ENCODE assay signal across 8 cellular contexts in the genomic region with DNA sequence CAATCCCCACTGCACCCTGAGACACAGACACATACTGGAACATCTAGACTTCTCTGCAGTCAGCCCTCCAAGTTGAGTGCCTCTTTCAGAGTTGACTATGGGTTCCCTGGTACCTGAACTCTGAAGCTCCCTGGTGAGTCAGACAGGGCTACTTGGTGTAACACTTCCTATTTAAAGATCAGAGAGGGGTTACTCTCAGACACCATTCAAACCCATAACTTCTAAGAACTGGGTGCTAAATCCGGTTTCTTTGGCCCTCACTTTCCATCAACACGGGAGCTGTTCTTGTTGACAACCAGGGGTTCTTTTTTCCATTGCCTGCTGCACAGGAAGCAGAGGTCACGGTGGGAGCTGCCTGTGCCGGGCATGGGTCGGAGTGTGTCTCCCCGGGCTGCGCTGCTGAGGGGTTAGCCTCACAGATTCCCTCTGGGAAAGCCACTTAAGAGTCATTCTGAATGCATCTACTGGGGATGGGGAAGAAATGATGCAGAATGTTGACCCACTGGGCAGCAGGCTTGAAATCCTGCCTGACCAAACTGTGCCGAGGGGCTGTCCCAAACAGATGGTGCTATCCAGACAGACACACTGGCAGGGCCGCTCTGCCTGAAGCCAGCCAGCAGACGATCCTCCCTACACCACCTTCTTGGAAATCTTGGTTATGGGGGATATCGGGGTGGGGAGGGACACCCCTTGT.
A peak's percentile ranks its signal among the peaks of the same experiment; 100 is the strongest.
DNase-seq lines count a peak whose midpoint lies in the region; ATAC-seq and TF ChIP-seq lines count a peak whose summit lies in the region.

No MANE protein-coding gene starts in this region.

- no peaks in the 10 kb centered on the region for H3K27me3 ChIP-seq in adrenal gland

- in situ Hi-C loops in G401 (cut with HindIII; ENCODE audit: low sequenced_read_pairs), result no loop called here

- intact Hi-C loops in adrenal gland (cut with DNase I), result no loop called here

- WGBS in adrenal gland, 4 donors, result 66 to 81% (median 75%) methylated on average over 11 of the region's 11 CpGs

- peaks cover 37% of the 10 kb centered on the region for H3K4me1 Mint-ChIP-seq in T-helper 17 cell

- peak; percentile 62 for DNase-seq in G401 (ENCODE audit: low spot score)
- no peak for DNase-seq in T-helper 17 cell
- peak; percentile 26 to 52 (median 42) for DNase-seq in stimulated activated CD4-positive, alpha-beta T cell treated with anti-CD3 and anti-CD28 coated beads, Interleukin-12 subunit alpha, Interleukin-12 subunit beta, amount 100 ng/mL, for 48 hours (ENCODE audit: low read depth in 2 of 3, low spot score in 1 of 3)
- DNase-seq in adrenal gland, result no peak
- no peak for DNase-seq in NCI-H146 treated with DMSO at 0.1 percent for 48 hours (lab: John Stamatoyannopoulos, UW; ENCODE audit: unreplicated experiment)
- no peak for DNase-seq in kidney glomerular epithelial cell (lab: John Stamatoyannopoulos, UW)

- peaks cover 9 to 28% of the 10 kb centered on the region in 2 donors for H3K4me1 ChIP-seq in adrenal gland (replicated peaks in 1 of 2)

- no peaks in the 10 kb centered on the region for H3K36me3 ChIP-seq in adrenal gland (replicated peaks in 1 of 2)

- H3K4me3 ChIP-seq in adrenal gland, result no peak overlapping the region

- H3K27ac Mint-ChIP-seq in T-helper 17 cell, result peak overlapping the region; percentile 94

- H3K9me3 ChIP-seq in T-helper 17 cell (ENCODE audit: control insufficient read depth, low read length, poor library complexity, severe bottlenecking) (no peaks in the 10 kb centered on the region), adrenal gland (replicated peaks in 1 of 3) (no peaks in the 10 kb centered on the region)

- ATAC-seq in T-helper 17 cell (peak; percentile 45), GM18519 (IDR thresholded peaks at IDR 0.05; ENCODE audit: low FRiP score, unreplicated experiment) (no peak)

- H3K4me3 Mint-ChIP-seq in T-helper 17 cell, result peak overlapping the region; percentile 92

- H3K27me3 Mint-ChIP-seq in T-helper 17 cell, result no peaks in the 10 kb centered on the region

- no peak for TF ChIP-seq POLR2A in adrenal gland (IDR thresholded peaks at IDR 0.05)

- no peak for TF ChIP-seq CTCF in adrenal gland (IDR thresholded peaks at IDR 0.05)

- no peaks in the 10 kb centered on the region for H3K36me3 Mint-ChIP-seq in T-helper 17 cell (ENCODE audit: low read depth)

- H3K27ac ChIP-seq in angular gyrus (ENCODE audit: low read depth, low read length) (peak overlapping the region; percentile 62), adrenal gland (peak overlapping the region in 1 of 5 donors; percentile 31)

Comparison
In these comparisons a context has a peak if more than half of its experiments do, and no peak if none do; other contexts are left out.
1. DNase-seq: peak in G401 (single experiment) and stimulated activated CD4-positive, alpha-beta T cell treated with anti-CD3 and anti-CD28 coated beads, Interleukin-12 subunit alpha, Interleukin-12 subunit beta, amount 100 ng/mL, for 48 hours (3 of 3); none in T-helper 17 cell (0 of 3), adrenal gland (0 of 7), NCI-H146 treated with DMSO at 0.1 percent for 48 hours (single experiment) and kidney glomerular epithelial cell (single experiment).